In genomic region chr1:230901711-230902110, GRCh38 we compare ENCODE assay signal across 24 cellular contexts. TPM values are rescaled to one million over a fixed set of nuclear protein-coding genes. Genes with fewer than 3 reads are reported as not detected.
A peak's percentile ranks its signal among the peaks of the same experiment; 100 is the strongest.
DNase-seq lines count a peak whose midpoint lies in the region; TF ChIP-seq lines count a peak whose summit lies in the region.
"Had no signal": no experiment of that assay in that cellular context is flagged by ENCODE, and none has a peak within 500 bp of the region (broad histone marks: within the 10 kb centered on the region; RNA-seq: fewer than 3 reads in every experiment).

No MANE protein-coding gene starts in this region.

- no peak overlapping the region for H3K4me3 ChIP-seq in WERI-Rb-1 (ENCODE audit: low read depth, low read length)
- no peak overlapping the region for H3K4me3 ChIP-seq in lower leg skin (ENCODE audit: low read depth, poor library complexity, severe bottlenecking)
- H3K4me3 ChIP-seq: esophagus squamous epithelium, gastrocnemius medialis, hepatocyte, thoracic aorta had no signal

- no peak for TF ChIP-seq POLR2A in lower leg skin (IDR thresholded peaks at IDR 0.05)

- H3K9me3 Mint-ChIP-seq in mesothelial cell of epicardium = no peaks in the 10 kb centered on the region
- H3K9me3 Mint-ChIP-seq: activated naive CD4-positive, alpha-beta T cell treated with anti-CD3 and anti-CD28 coated beads, Interleukin-2, amount 10 ng/mL, durations not matched to agents 7 days and 5 days; activated T-helper 1 cell treated with anti-CD3 and anti-CD28 coated beads, Interleukin-12 subunit alpha, Interleukin-12 subunit beta, Interleukin-2, Interleukin-4 antibody, amounts not matched to agents 30 ng/mL and 10 ng/mL and 1 ng/mL, durations not matched to agents 14 hours and 24 hours and 36 hours; CD8-positive, alpha-beta memory T cell; H9; naive thymus-derived CD4-positive, alpha-beta T cell had no signal

- intact Hi-C loops in lower leg skin (cut with DNase I; ENCODE audit: low total_unique reads) = no loop called here

- H3K27me3 ChIP-seq in WERI-Rb-1 (ENCODE audit: insufficient read depth, low read depth, severe bottlenecking) = no peaks in the 10 kb centered on the region
- H3K27me3 ChIP-seq: esophagus squamous epithelium, gastrocnemius medialis, hepatocyte had no signal

- no peak overlapping the region for H3K27ac ChIP-seq in WERI-Rb-1
- H3K27ac ChIP-seq: esophagus squamous epithelium, gastrocnemius medialis, hepatocyte had no signal

- no peak overlapping the region for H3K4me3 Mint-ChIP-seq in mesothelial cell of epicardium
- H3K4me3 Mint-ChIP-seq: activated naive CD4-positive, alpha-beta T cell treated with anti-CD3 and anti-CD28 coated beads, Interleukin-2, amount 10 ng/mL, durations not matched to agents 7 days and 5 days; activated T-helper 1 cell treated with anti-CD3 and anti-CD28 coated beads, Interleukin-12 subunit alpha, Interleukin-12 subunit beta, Interleukin-2, Interleukin-4 antibody, amounts not matched to agents 30 ng/mL and 10 ng/mL and 1 ng/mL, durations not matched to agents 14 hours and 24 hours and 36 hours; B cell; CD8-positive, alpha-beta memory T cell; H9; naive thymus-derived CD4-positive, alpha-beta T cell had no signal

- peaks cover 14% of the 10 kb centered on the region for H3K36me3 Mint-ChIP-seq in mesothelial cell of epicardium

- H3K4me1 Mint-ChIP-seq in mesothelial cell of epicardium = peaks cover 36% of the 10 kb centered on the region
- H3K4me1 Mint-ChIP-seq: B cell, H9 had no signal

- DNase-seq in D341Med (ENCODE audit: low spot score) (peak; percentile 71), NCI-H2029 treated with DMSO at 0.1 percent for 48 hours (lab: John Stamatoyannopoulos, UW) (peak; percentile 66), WERI-Rb-1 (peak; percentile 44), mesothelial cell of epicardium (ENCODE audit: low spot score in 2 of 2, unreplicated experiment in 2 of 2) (no peak), lower leg skin (ENCODE audit: low spot score in 2 of 2) (no peak), superior temporal gyrus (ENCODE audit: extremely low spot score) (no peak)
- no peak for DNase-seq in activated CD4-positive, alpha-beta T cell treated with anti-CD3 and anti-CD28 coated beads for 1 hour
- DNase-seq: activated CD4-positive, alpha-beta T cell treated with anti-CD3 and anti-CD28 coated beads, Interleukin-2, amount 50 U/mL, for 48 hours; activated naive CD4-positive, alpha-beta T cell treated with anti-CD3 and anti-CD28 coated beads, Interleukin-2, amount 10 ng/mL, durations not matched to agents 7 days and 5 days; anterior cingulate cortex; CD8-positive, alpha-beta memory T cell; esophagus squamous epithelium; gastrocnemius medialis; H9; left colon; naive thymus-derived CD4-positive, alpha-beta T cell; NCI-H2081; NCI-H526; occipital lobe; stimulated activated naive CD8-positive, alpha-beta T cell treated with anti-CD3 and anti-CD28 coated beads, Interleukin-15, Interleukin-2, amounts not matched to agents 100 U/mL and 50 U/mL, for 24 hours had no signal

- peak overlapping the region; percentile 91 for H3K27ac Mint-ChIP-seq in mesothelial cell of epicardium
- H3K27ac Mint-ChIP-seq: activated naive CD4-positive, alpha-beta T cell treated with anti-CD3 and anti-CD28 coated beads, Interleukin-2, amount 10 ng/mL, durations not matched to agents 7 days and 5 days; activated T-helper 1 cell treated with anti-CD3 and anti-CD28 coated beads, Interleukin-12 subunit alpha, Interleukin-12 subunit beta, Interleukin-2, Interleukin-4 antibody, amounts not matched to agents 30 ng/mL and 10 ng/mL and 1 ng/mL, durations not matched to agents 14 hours and 24 hours and 36 hours; B cell; H9 had no signal

- no peaks in the 10 kb centered on the region for H3K27me3 Mint-ChIP-seq in mesothelial cell of epicardium (ENCODE audit: low read depth)
- H3K27me3 Mint-ChIP-seq: activated naive CD4-positive, alpha-beta T cell treated with anti-CD3 and anti-CD28 coated beads, Interleukin-2, amount 10 ng/mL, durations not matched to agents 7 days and 5 days; B cell; CD8-positive, alpha-beta memory T cell; naive thymus-derived CD4-positive, alpha-beta T cell had no signal

- H3K9me3 ChIP-seq in WERI-Rb-1 (ENCODE audit: severe bottlenecking) = no peaks in the 10 kb centered on the region
- H3K9me3 ChIP-seq: esophagus squamous epithelium, gastrocnemius medialis, thoracic aorta had no signal

- no peak for TF ChIP-seq CTCF in WERI-Rb-1 (IDR thresholded peaks at IDR 0.05; ENCODE audit: low read depth, low read length)
- TF ChIP-seq CTCF in mesothelial cell of epicardium (IDR thresholded peaks at IDR 0.05; ENCODE audit: unreplicated experiment) = no peak
- TF ChIP-seq CTCF in lower leg skin (IDR thresholded peaks at IDR 0.05) = no peak

- WGBS in lower leg skin, 2 donors = 94 to 97% methylated on average over 8 of the region's 8 CpGs

- peaks cover 11% of the 10 kb centered on the region for H3K36me3 ChIP-seq in WERI-Rb-1
- H3K36me3 ChIP-seq: thoracic aorta had no signal

RNA-seq across cellular contexts. Expression of gene C1orf198, which starts 33.4 kb away (rescaled TPM):
- total RNA-seq in mesothelial cell of epicardium = 143 to 151 TPM (median 149 TPM) in 3 replicates
- total RNA-seq in lower leg skin = 10 to 100 TPM; 71.1 to 80.1 (median 73.3) TPM

Comparison
In these comparisons a context has a peak if more than half of its experiments do, and no peak if none do; other contexts are left out.
1. DNase-seq: peak in D341Med (single experiment), NCI-H2029 treated with DMSO at 0.1 percent for 48 hours (single experiment) and WERI-Rb-1 (single experiment); none in mesothelial cell of epicardium (0 of 2), lower leg skin (0 of 2), superior temporal gyrus (single experiment) and activated CD4-positive, alpha-beta T cell treated with anti-CD3 and anti-CD28 coated beads for 1 hour (single experiment).